In the genomic region with DNA sequence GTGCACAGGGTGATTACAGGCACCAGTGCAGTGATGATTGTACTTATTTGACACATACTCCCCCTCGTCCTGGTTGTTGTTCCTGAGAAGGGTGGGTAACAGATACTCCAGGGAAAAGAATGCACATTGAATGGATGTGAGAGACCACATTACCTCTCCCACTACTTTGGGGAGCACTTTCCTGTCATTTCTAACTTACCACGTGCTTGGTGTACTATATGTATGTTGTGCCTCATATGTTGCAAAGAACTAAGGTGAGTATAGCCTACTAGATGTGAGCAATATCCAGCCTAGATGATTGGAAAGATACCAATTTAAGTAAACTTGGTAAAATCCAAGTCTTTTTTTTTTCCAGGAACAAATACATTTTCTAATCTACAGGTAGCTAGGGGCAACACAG, we compare ENCODE assay signal across 28 cellular contexts.
"Had no signal": no experiment of that assay in that cellular context is flagged by ENCODE, and none has a peak within 500 bp of the region (broad histone marks: within the 10 kb centered on the region; RNA-seq: fewer than 3 reads in every experiment).

No MANE protein-coding gene starts in this region.

- H2AFZ ChIP-seq: parathyroid adenoma had no signal

- H3K4me3 Mint-ChIP-seq: naive thymus-derived CD4-positive, alpha-beta T cell; natural killer cell; nephron; stimulated activated effector memory CD8-positive, alpha-beta T cell treated with anti-CD3 and anti-CD28 coated beads, Interleukin-12 subunit alpha, Interleukin-12 subunit beta, amount 100 ng/mL, for 72 hours; stimulated activated naive B cell treated with anti-CD40 and anti-IgM and Interleukin-4, amounts not matched to agents 10 μg/mL and 1 μg/mL and 100 μg/mL, for 72 hours; stimulated activated naive CD8-positive, alpha-beta T cell treated with anti-CD3 and anti-CD28 coated beads, Interleukin-15, Interleukin-2, amounts not matched to agents 100 ng/mL and 50 ng/mL, for 24 hours had no signal

- H3K4me1 ChIP-seq: parathyroid adenoma, psoas muscle, right lobe of liver, sigmoid colon, thyroid gland, uterus had no signal

- H3K36me3 ChIP-seq: ovary, right lobe of liver, uterus had no signal

- H3K9me3 ChIP-seq: neutrophil, ovary, psoas muscle, right lobe of liver, sigmoid colon, stomach, thoracic aorta, thyroid gland, tibial nerve, upper lobe of left lung, uterus had no signal

- H3K9me3 Mint-ChIP-seq: natural killer cell; nephron; stimulated activated effector memory CD8-positive, alpha-beta T cell treated with anti-CD3 and anti-CD28 coated beads, Interleukin-12 subunit alpha, Interleukin-12 subunit beta, amount 100 ng/mL, for 72 hours; stimulated activated naive B cell treated with anti-CD40 and anti-IgM and Interleukin-4, amounts not matched to agents 10 μg/mL and 1 μg/mL and 100 μg/mL, for 72 hours; stimulated activated naive CD8-positive, alpha-beta T cell treated with anti-CD3 and anti-CD28 coated beads, Interleukin-15, Interleukin-2, amounts not matched to agents 100 ng/mL and 50 ng/mL, for 24 hours had no signal

- ATAC-seq: naive thymus-derived CD4-positive, alpha-beta T cell; natural killer cell; psoas muscle; right cardiac atrium; right lobe of liver; stimulated activated effector memory CD8-positive, alpha-beta T cell treated with anti-CD3 and anti-CD28 coated beads, Interleukin-12 subunit alpha, Interleukin-12 subunit beta, amount 100 ng/mL, for 72 hours; stimulated activated naive B cell treated with anti-CD40 and anti-IgM and Interleukin-4, amounts not matched to agents 10 μg/mL and 1 μg/mL and 100 μg/mL, for 72 hours had no signal

- H3K4me3 ChIP-seq: ovary, psoas muscle, right lobe of liver, sigmoid colon, stomach, thoracic aorta, thyroid gland, tibial nerve, upper lobe of left lung, uterus had no signal

- H3K27ac Mint-ChIP-seq: naive thymus-derived CD4-positive, alpha-beta T cell; natural killer cell; nephron; progenitor cell of endocrine pancreas; stimulated activated effector memory CD8-positive, alpha-beta T cell treated with anti-CD3 and anti-CD28 coated beads, Interleukin-12 subunit alpha, Interleukin-12 subunit beta, amount 100 ng/mL, for 72 hours; stimulated activated naive B cell treated with anti-CD40 and anti-IgM and Interleukin-4, amounts not matched to agents 10 μg/mL and 1 μg/mL and 100 μg/mL, for 72 hours; stimulated activated naive CD8-positive, alpha-beta T cell treated with anti-CD3 and anti-CD28 coated beads, Interleukin-15, Interleukin-2, amounts not matched to agents 100 ng/mL and 50 ng/mL, for 24 hours had no signal

- H3K27ac ChIP-seq: neutrophil, ovary, parathyroid adenoma, psoas muscle, right lobe of liver, sigmoid colon, stomach, thoracic aorta, thyroid gland, tibial nerve, upper lobe of left lung, uterus had no signal

- DNase-seq: naive thymus-derived CD4-positive, alpha-beta T cell; natural killer cell; nucleus accumbens; sigmoid colon; small intestine; stimulated activated CD4-positive, alpha-beta T cell treated with anti-CD3 and anti-CD28 coated beads, Interleukin-15, amount 100 ng/mL, for 24 hours; stimulated activated CD4-positive, alpha-beta T cell treated with anti-CD3 and anti-CD28 coated beads, Interleukin-2, amount 100 ng/mL, for 24 hours; stimulated activated CD4-positive, alpha-beta T cell treated with anti-CD3 and anti-CD28 coated beads, Interleukin-2, amount 100 ng/mL, for 48 hours; stimulated activated CD4-positive, alpha-beta T cell treated with anti-CD3 and anti-CD28 coated beads, Interleukin-4, amount 100 ng/mL, for 24 hours; stimulated activated naive B cell treated with anti-CD40 and anti-IgM and Interleukin-4, amounts not matched to agents 10 μg/mL and 1 μg/mL and 100 μg/mL, for 72 hours; stimulated activated naive CD4-positive, alpha-beta T cell treated with Interleukin-2 at 50 U/mL for 16 hours; stomach; thyroid gland; trophoblast cell; upper lobe of left lung; uterus had no signal

- H3K27me3 ChIP-seq: neutrophil, ovary, right lobe of liver, sigmoid colon, stomach, thyroid gland, tibial nerve, upper lobe of left lung, uterus had no signal

- H3K79me2 ChIP-seq: parathyroid adenoma had no signal

- H3K27me3 Mint-ChIP-seq: naive thymus-derived CD4-positive, alpha-beta T cell; progenitor cell of endocrine pancreas; stimulated activated naive B cell treated with anti-CD40 and anti-IgM and Interleukin-4, amounts not matched to agents 10 μg/mL and 1 μg/mL and 100 μg/mL, for 72 hours; stimulated activated naive CD8-positive, alpha-beta T cell treated with anti-CD3 and anti-CD28 coated beads, Interleukin-15, Interleukin-2, amounts not matched to agents 100 ng/mL and 50 ng/mL, for 24 hours had no signal

- FAIRE-seq: small intestine had no signal
